16 cellular contexts compared by ENCODE assay signal in the genomic region with DNA sequence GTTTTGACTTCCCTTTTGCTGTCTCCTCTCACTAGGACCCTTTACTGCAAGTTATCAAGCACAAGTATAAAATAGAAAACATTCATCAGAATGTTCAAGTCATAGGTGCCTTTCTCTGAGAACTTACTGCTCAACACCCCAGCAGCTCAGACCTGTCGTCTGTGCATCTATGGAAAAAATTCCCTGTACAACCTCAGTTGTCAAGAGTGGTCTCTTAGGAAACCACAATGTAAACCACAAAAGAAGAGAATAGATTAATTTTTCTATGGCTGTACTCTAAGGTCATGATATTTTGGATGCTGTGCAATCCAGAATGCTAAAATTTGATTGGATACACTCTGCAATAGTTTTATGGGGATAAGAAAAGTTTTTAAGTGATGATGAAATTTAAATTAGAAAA.
A peak's percentile ranks its signal among the peaks of the same experiment; 100 is the strongest.
DNase-seq lines count a peak whose midpoint lies in the region; ATAC-seq and TF ChIP-seq lines count a peak whose summit lies in the region.
"Had no signal": no experiment of that assay in that cellular context is flagged by ENCODE, and none has a peak within 500 bp of the region (broad histone marks: within the 10 kb centered on the region; RNA-seq: fewer than 3 reads in every experiment).

No MANE protein-coding gene starts in this region.

- no peaks in the 10 kb centered on the region for H3K36me3 ChIP-seq in lower lobe of right lung
- H3K36me3 ChIP-seq: brain microvascular endothelial cell, esophagus squamous epithelium had no signal

- no peaks in the 10 kb centered on the region for H3K27me3 ChIP-seq in lower lobe of right lung (ENCODE audit: low read depth)
- H3K27me3 ChIP-seq: brain microvascular endothelial cell, esophagus squamous epithelium had no signal

- peaks cover 54% of the 10 kb centered on the region for H3K4me1 ChIP-seq in lower lobe of right lung

- peak overlapping the region; percentile 98 for H3K27ac ChIP-seq in lower lobe of right lung
- H3K27ac ChIP-seq: SK-N-MC had no signal

- H3K36me3 Mint-ChIP-seq in activated naive CD4-positive, alpha-beta T cell treated with anti-CD3 and anti-CD28 coated beads, Interleukin-2, amount 50 U/mL, for 24 hours, result no peaks in the 10 kb centered on the region
- peaks cover 5% of the 10 kb centered on the region for H3K36me3 Mint-ChIP-seq in activated naive CD8-positive, alpha-beta T cell
- peaks cover 3% of the 10 kb centered on the region for H3K36me3 Mint-ChIP-seq in type B pancreatic cell
- no peaks in the 10 kb centered on the region for H3K36me3 Mint-ChIP-seq in stimulated activated naive B cell treated with anti-CD40 and anti-IgM and Interleukin-4, amounts not matched to agents 10 μg/mL and 1 μg/mL and 100 μg/mL, for 72 hours

- no peak for DNase-seq in activated naive CD4-positive, alpha-beta T cell (lab: John Stamatoyannopoulos, UW)
- DNase-seq in lower lobe of right lung, result no peak
- DNase-seq in type B pancreatic cell (ENCODE audit: extremely low spot score, unreplicated experiment), result no peak
- DNase-seq in NCI-H1092 (lab: John Stamatoyannopoulos, UW), result no peak
- DNase-seq in stimulated activated naive CD8-positive, alpha-beta T cell treated with anti-CD3 and anti-CD28 coated beads, Interleukin-15, Interleukin-2, amounts not matched to agents 100 U/mL and 50 U/mL, for 24 hours, result no peak
- no peak for DNase-seq in stimulated activated naive B cell treated with anti-CD40 and anti-IgM and Interleukin-4, amounts not matched to agents 10 μg/mL and 1 μg/mL and 100 μg/mL, for 72 hours
- DNase-seq: brain microvascular endothelial cell; esophagus squamous epithelium; kidney; NCI-H1436 treated with DMSO at 0.1 percent for 48 hours; occipital lobe; stimulated activated CD4-positive, alpha-beta T cell treated with anti-CD3 and anti-CD28 coated beads, Interleukin-2, amount 100 ng/mL, for 48 hours; substantia nigra had no signal

- TF ChIP-seq CTCF in lower lobe of right lung (IDR thresholded peaks at IDR 0.05) (no peak), type B pancreatic cell (conservative IDR thresholded peaks at IDR 0.05) (no peak)

- H3K27ac Mint-ChIP-seq in activated naive CD4-positive, alpha-beta T cell treated with anti-CD3 and anti-CD28 coated beads, Interleukin-2, amount 50 U/mL, for 24 hours, result peak overlapping the region; percentile 98
- H3K27ac Mint-ChIP-seq in activated naive CD8-positive, alpha-beta T cell, result peak overlapping the region; percentile 95
- H3K27ac Mint-ChIP-seq in type B pancreatic cell, result peak overlapping the region; percentile 96
- H3K27ac Mint-ChIP-seq in stimulated activated naive B cell treated with anti-CD40 and anti-IgM and Interleukin-4, amounts not matched to agents 10 μg/mL and 1 μg/mL and 100 μg/mL, for 72 hours, result no peak overlapping the region

- intact Hi-C loops in lower lobe of right lung (cut with DNase I), result no loop called here

- no peak overlapping the region for H3K4me3 ChIP-seq in lower lobe of right lung
- H3K4me3 ChIP-seq: SK-N-MC had no signal

- no peaks in the 10 kb centered on the region for H3K9me3 ChIP-seq in lower lobe of right lung
- H3K9me3 ChIP-seq: esophagus squamous epithelium had no signal

- no peak for ATAC-seq in lower lobe of right lung
- no peak for ATAC-seq in stimulated activated naive CD8-positive, alpha-beta T cell treated with anti-CD3 and anti-CD28 coated beads, Interleukin-15, Interleukin-2, amounts not matched to agents 100 U/mL and 50 U/mL, for 24 hours
- no peak for ATAC-seq in stimulated activated naive B cell treated with anti-CD40 and anti-IgM and Interleukin-4, amounts not matched to agents 10 μg/mL and 1 μg/mL and 100 μg/mL, for 72 hours (replicated peaks)

- peak overlapping the region; percentile 91 for H3K4me3 Mint-ChIP-seq in activated naive CD4-positive, alpha-beta T cell treated with anti-CD3 and anti-CD28 coated beads, Interleukin-2, amount 50 U/mL, for 24 hours
- H3K4me3 Mint-ChIP-seq in activated naive CD8-positive, alpha-beta T cell, result peak overlapping the region; percentile 91
- peak overlapping the region; percentile 93 for H3K4me3 Mint-ChIP-seq in type B pancreatic cell
- H3K4me3 Mint-ChIP-seq in stimulated activated naive B cell treated with anti-CD40 and anti-IgM and Interleukin-4, amounts not matched to agents 10 μg/mL and 1 μg/mL and 100 μg/mL, for 72 hours, result no peak overlapping the region

- H3K9me3 Mint-ChIP-seq in activated naive CD4-positive, alpha-beta T cell treated with anti-CD3 and anti-CD28 coated beads, Interleukin-2, amount 50 U/mL, for 24 hours, result no peaks in the 10 kb centered on the region
- H3K9me3 Mint-ChIP-seq in activated naive CD8-positive, alpha-beta T cell (ENCODE audit: low read depth), result no peaks in the 10 kb centered on the region
- no peaks in the 10 kb centered on the region for H3K9me3 Mint-ChIP-seq in type B pancreatic cell
- H3K9me3 Mint-ChIP-seq in stimulated activated naive B cell treated with anti-CD40 and anti-IgM and Interleukin-4, amounts not matched to agents 10 μg/mL and 1 μg/mL and 100 μg/mL, for 72 hours, result no peaks in the 10 kb centered on the region

- H3K27me3 Mint-ChIP-seq in activated naive CD4-positive, alpha-beta T cell treated with anti-CD3 and anti-CD28 coated beads, Interleukin-2, amount 50 U/mL, for 24 hours, result no peaks in the 10 kb centered on the region
- no peaks in the 10 kb centered on the region for H3K27me3 Mint-ChIP-seq in activated naive CD8-positive, alpha-beta T cell
- peaks cover 4% of the 10 kb centered on the region for H3K27me3 Mint-ChIP-seq in type B pancreatic cell
- peaks cover 0 to 14% of the 10 kb centered on the region in 2 donors for H3K27me3 Mint-ChIP-seq in stimulated activated naive B cell treated with anti-CD40 and anti-IgM and Interleukin-4, amounts not matched to agents 10 μg/mL and 1 μg/mL and 100 μg/mL, for 72 hours

- peaks cover 86% of the 10 kb centered on the region for H3K4me1 Mint-ChIP-seq in activated naive CD4-positive, alpha-beta T cell treated with anti-CD3 and anti-CD28 coated beads, Interleukin-2, amount 50 U/mL, for 24 hours
- peaks cover 76% of the 10 kb centered on the region for H3K4me1 Mint-ChIP-seq in activated naive CD8-positive, alpha-beta T cell (ENCODE audit: low read depth)
- H3K4me1 Mint-ChIP-seq in type B pancreatic cell (ENCODE audit: unreplicated experiment), result peaks cover 49% of the 10 kb centered on the region
- peaks cover 38 to 65% of the 10 kb centered on the region in 2 donors for H3K4me1 Mint-ChIP-seq in stimulated activated naive B cell treated with anti-CD40 and anti-IgM and Interleukin-4, amounts not matched to agents 10 μg/mL and 1 μg/mL and 100 μg/mL, for 72 hours

Comparison
In these comparisons a context has a peak if more than half of its experiments do, and no peak if none do; other contexts are left out.
1. H3K4me3 Mint-ChIP-seq: peak in activated naive CD4-positive, alpha-beta T cell treated with anti-CD3 and anti-CD28 coated beads, Interleukin-2, amount 50 U/mL, for 24 hours (single experiment), activated naive CD8-positive, alpha-beta T cell (single experiment) and type B pancreatic cell (single experiment); none in stimulated activated naive B cell treated with anti-CD40 and anti-IgM and Interleukin-4, amounts not matched to agents 10 μg/mL and 1 μg/mL and 100 μg/mL, for 72 hours (0 of 2).